Comparison of ENCODE assay signal across 8 cellular contexts in the genomic region with DNA sequence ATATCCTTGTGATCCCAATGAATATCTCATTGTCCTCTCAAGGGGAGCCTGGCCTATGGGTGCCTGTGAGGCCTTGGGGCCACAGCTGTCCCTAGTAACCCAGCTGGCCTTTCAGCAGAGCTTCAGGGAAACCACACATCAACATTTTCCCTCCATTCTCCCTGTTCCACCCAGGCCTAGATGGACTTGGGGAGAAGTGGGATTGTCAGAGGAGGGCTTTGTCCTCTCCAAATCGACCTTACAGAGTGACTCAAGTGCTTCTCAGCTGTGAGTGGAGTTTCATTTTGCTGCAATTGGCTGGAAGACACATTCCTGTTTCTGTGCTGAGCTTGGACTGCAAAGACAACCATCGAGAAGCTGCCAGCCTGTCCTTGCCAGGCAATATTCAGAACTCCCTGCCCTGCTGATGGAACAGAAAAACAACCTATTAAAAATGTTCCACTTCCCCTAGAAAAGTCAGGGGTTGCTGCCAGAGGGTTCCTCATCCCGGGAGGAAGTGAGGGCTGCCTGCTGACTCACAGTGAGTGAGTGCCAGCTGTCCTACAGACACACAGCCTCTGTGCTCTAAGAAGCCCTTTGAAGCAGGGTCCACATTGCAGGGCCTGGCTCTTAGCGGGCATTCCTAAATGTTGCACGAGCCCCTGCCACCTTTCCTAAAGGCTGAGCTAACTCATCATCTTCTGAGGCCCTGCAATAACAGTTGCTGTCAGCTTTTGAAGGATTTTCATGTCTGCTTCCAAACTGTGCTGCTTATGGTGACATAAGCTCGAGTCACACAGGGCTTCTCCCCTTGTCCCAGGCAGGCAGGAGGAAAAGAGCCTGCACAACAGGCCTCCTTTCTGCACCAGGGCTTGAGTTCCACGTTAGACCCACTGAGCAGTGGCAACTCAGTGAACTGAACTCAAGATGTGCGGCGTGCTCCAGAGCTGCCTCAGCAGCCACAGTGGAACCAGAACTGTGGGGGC. TPM values are rescaled to one million over a fixed set of nuclear protein-coding genes. Genes with fewer than 3 reads are reported as not detected.
DNase-seq lines count a peak whose midpoint lies in the region; ATAC-seq and TF ChIP-seq lines count a peak whose summit lies in the region.
"Had no signal": no experiment of that assay in that cellular context is flagged by ENCODE, and none has a peak within 500 bp of the region (broad histone marks: within the 10 kb centered on the region; RNA-seq: fewer than 3 reads in every experiment).

No MANE protein-coding gene starts in this region.

- intact Hi-C loops in ovary (cut with DNase I) = loop anchor here in 1 of 4 donors (5.0 kb wide), 1 partner anchor 1248 kb away; no protein-coding TSS in a partner anchor

- peak; percentile 35 for ATAC-seq in HG02610 (IDR thresholded peaks at IDR 0.05; ENCODE audit: unreplicated experiment)
- no peak for ATAC-seq in HG03097 (IDR thresholded peaks at IDR 0.05; ENCODE audit: low FRiP score, unreplicated experiment)

- TF ChIP-seq POLR2A in ovary (IDR thresholded peaks at IDR 0.05) = no peak

- TF ChIP-seq CTCF in fibroblast of villous mesenchyme (IDR thresholded peaks at IDR 0.05; ENCODE audit: insufficient read depth, low read depth, low read length) (no peak), ovary (IDR thresholded peaks at IDR 0.05) (no peak)

- H3K36me3 ChIP-seq in SK-N-MC (ENCODE audit: insufficient read depth, low read length) = no peaks in the 10 kb centered on the region
- H3K36me3 ChIP-seq in ovary = no peaks in the 10 kb centered on the region

- H3K4me3 ChIP-seq in SK-N-MC (no peak overlapping the region), fibroblast of villous mesenchyme (ENCODE audit: low read depth, low read length) (no peak overlapping the region), ovary (no peak overlapping the region)

- no peaks in the 10 kb centered on the region for H3K27me3 ChIP-seq in ovary

- no peaks in the 10 kb centered on the region for H3K9me3 ChIP-seq in SK-N-MC (ENCODE audit: low read depth, low read length)
- no peaks in the 10 kb centered on the region for H3K9me3 ChIP-seq in ovary

- 38 to 45% (median 38%) methylated on average over 9 of the region's 9 CpGs for WGBS in ovary, 3 donors

- TF ChIP-seq EP300 in ovary (IDR thresholded peaks at IDR 0.05) = no peak

- H3K4me1 ChIP-seq in ovary (ENCODE audit: insufficient read depth) = peaks cover 6% of the 10 kb centered on the region

- H3K27ac ChIP-seq in SK-N-MC (no peak overlapping the region), ovary (peak overlapping the region; percentile 44 to 50)

- H3K9ac ChIP-seq in SK-N-MC (ENCODE audit: insufficient read length) = peak overlapping the region; percentile 29

- no peak for DNase-seq in SK-N-MC (ENCODE audit: low read depth, low spot score)
- DNase-seq in fibroblast of villous mesenchyme (ENCODE audit: low read depth) = peak; percentile 40
- DNase-seq in ovary = peak in 4 of 5 donors; percentile 26 to 48 (median 36)
- no peak for DNase-seq in HUDEP-2 (lab: John Stamatoyannopoulos, UW; ENCODE audit: unreplicated experiment in 76 of 76)
- DNase-seq in NCI-H1092 treated with DMSO at 0.1 percent for 48 hours (lab: John Stamatoyannopoulos, UW) = no peak

RNA-seq across cellular contexts. Expression of gene STRA8, which starts 20.5 kb away (rescaled TPM):
- total RNA-seq in fibroblast of villous mesenchyme (not detected in 2 replicates), ovary (not detected)
- not detected for polyA plus RNA-seq in ovary
- total RNA-seq: T-helper 2 cell treated with Interferon-gamma antibody and Interleukin-4, amounts not matched to agents 100 ng/mL and 5 ng/mL, for 36 hours had no signal

RNA-seq across cellular contexts. Expression of gene WDR91, which starts 42.8 kb away (rescaled TPM):
- 4.3 and 5.8 TPM in 2 replicates for total RNA-seq in fibroblast of villous mesenchyme
- total RNA-seq in ovary = 10 to 100 TPM; 14.7 to 56.3 (median 32.7) TPM
- 10 to 100 TPM; 12.6 to 17.7 TPM for polyA plus RNA-seq in ovary

Comparison
In these comparisons a context has a peak if more than half of its experiments do, and no peak if none do; other contexts are left out.
1. DNase-seq: peak in fibroblast of villous mesenchyme (single experiment) and ovary (4 of 5); none in SK-N-MC (single experiment), HUDEP-2 (0 of 76) and NCI-H1092 treated with DMSO at 0.1 percent for 48 hours (single experiment).